ENCODE assay signal across 1 cellular context in genomic region chr12:118618695-118619094, GRCh38.
A peak's percentile ranks its signal among the peaks of the same experiment; 100 is the strongest.
TF ChIP-seq lines count a peak whose summit lies in the region.

No MANE protein-coding gene starts in this region.

TF ChIP-seq in GM12878, 131 proteins besides CTCF, POLR2A, EP300 and RAD21:
- TF ChIP-seq HDGF (IDR thresholded peaks at IDR 0.05) (no peak), SIX5 (IDR thresholded peaks at IDR 0.05; ENCODE audit: low read depth, low read length, severe bottlenecking) (peak; percentile 44)
TF ChIP-seq in GM12878: peak in this region for 1.
